In the genomic region with DNA sequence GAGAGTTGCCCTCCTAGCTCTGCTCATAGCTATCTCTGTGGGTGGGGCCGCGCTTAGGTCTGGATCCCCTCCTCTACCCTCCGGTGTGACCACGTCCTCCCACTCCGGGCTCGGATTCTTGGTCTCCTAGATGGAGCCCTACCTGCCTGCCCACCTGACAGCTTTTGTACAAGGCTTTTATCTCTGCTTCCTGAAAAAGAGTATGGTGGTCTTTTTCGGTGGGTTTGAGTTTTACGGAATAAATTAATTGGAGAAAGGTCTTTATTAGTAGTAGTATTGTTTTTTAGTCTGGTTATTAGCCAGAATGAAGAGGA, we compare ENCODE assay signal across 1 cellular context.
TF ChIP-seq lines count a peak whose summit lies in the region.

No MANE protein-coding gene starts in this region.

TF ChIP-seq in SK-N-SH treated with all-trans-retinoic acid at 6 μM for 48 hours, 23 proteins besides CTCF, POLR2A, EP300 and RAD21:
- TF ChIP-seq ZNF70 (CRISPR knock-in tag; IDR thresholded peaks at IDR 0.05) (peak; percentile 71), ARNTL (CRISPR knock-in tag; IDR thresholded peaks at IDR 0.05; ENCODE audit: borderline replicate concordance, low read depth) (no peak)
